ENCODE assay signal across 21 cellular contexts in genomic region chr1:113438505-113439271, GRCh38. TPM values are rescaled to one million over a fixed set of nuclear protein-coding genes. Genes with fewer than 3 reads are reported as not detected.
A peak's percentile ranks its signal among the peaks of the same experiment; 100 is the strongest.
DNase-seq lines count a peak whose midpoint lies in the region; ATAC-seq and TF ChIP-seq lines count a peak whose summit lies in the region.
"Had no signal": no experiment of that assay in that cellular context is flagged by ENCODE, and none has a peak within 500 bp of the region (broad histone marks: within the 10 kb centered on the region; RNA-seq: fewer than 3 reads in every experiment).

No MANE protein-coding gene starts in this region.

- TF ChIP-seq CTCF in Calu3 (IDR thresholded peaks at IDR 0.05; ENCODE audit: unreplicated experiment) (no peak), HEK293 (tag by site-specific recombination; IDR thresholded peaks at IDR 0.05) (no peak), VCaP (conservative IDR thresholded peaks at IDR 0.05) (no peak), mucosa of descending colon (IDR thresholded peaks at IDR 0.05) (no peak), esophagus squamous epithelium (IDR thresholded peaks at IDR 0.05) (no peak)

- no peaks in the 10 kb centered on the region; the same call in 1 of the 2 replicates for H3K4me1 ChIP-seq in HEK293 (ENCODE audit: control insufficient read depth, insufficient read depth, low read length)
- peaks cover 15% of the 10 kb centered on the region for H3K4me1 ChIP-seq in mucosa of descending colon (ENCODE audit: low read depth)
- H3K4me1 ChIP-seq in esophagus squamous epithelium, result peaks cover 0 to 3% (median 0%) of the 10 kb centered on the region in 3 donors
- H3K4me1 ChIP-seq: BLaER1, SJSA1 had no signal

- ATAC-seq in mucosa of descending colon, result peak; percentile 20
- ATAC-seq: K562 had no signal

- H3K36me3 ChIP-seq in HEK293 (ENCODE audit: control insufficient read depth in 2 of 2, insufficient read depth in 1 of 2, low read length in 2 of 2), result no peaks in the 10 kb centered on the region
- H3K36me3 ChIP-seq in mucosa of descending colon (ENCODE audit: low read depth), result no peaks in the 10 kb centered on the region
- H3K36me3 ChIP-seq in esophagus squamous epithelium, result no peaks in the 10 kb centered on the region
- H3K36me3 ChIP-seq: BLaER1, Peyer's patch, SJSA1 had no signal

- no peak overlapping the region for H3K27ac ChIP-seq in HEK293 (ENCODE audit: extremely low read depth, low read depth, low read length)
- peak overlapping the region; percentile 36 for H3K27ac ChIP-seq in VCaP
- H3K27ac ChIP-seq in esophagus squamous epithelium, result no peak overlapping the region
- H3K27ac ChIP-seq: BLaER1, SJSA1 had no signal

- no TSS peak for BruUV-seq in Calu3 (replicated peaks; lab: Mats Ljungman, UMichigan)

- no peaks in the 10 kb centered on the region for H3K27me3 Mint-ChIP-seq in Calu3 (ENCODE audit: unreplicated experiment)
- H3K27me3 Mint-ChIP-seq: CD4-positive, alpha-beta T cell had no signal

- H3K4me3 ChIP-seq in HEK293 (ENCODE audit: low read depth, low read length) (no peak overlapping the region), mucosa of descending colon (no peak overlapping the region), esophagus squamous epithelium (no peak overlapping the region)
- H3K4me3 ChIP-seq: BLaER1, K562, MG63, Peyer's patch, SJSA1 had no signal

- TF ChIP-seq POLR2A in esophagus squamous epithelium (IDR thresholded peaks at IDR 0.05), result no peak

- WGBS in esophagus squamous epithelium, 2 donors, result 79 to 91% methylated on average over 3 of the region's 3 CpGs

- H3K4me1 Mint-ChIP-seq in Calu3 (ENCODE audit: low read depth, unreplicated experiment), result peaks cover 47% of the 10 kb centered on the region

- DNase-seq in Calu3 (no peak), mucosa of descending colon (no peak), esophagus squamous epithelium (lab: John Stamatoyannopoulos, UW) (no peak), SHP77 treated with DMSO at 0.1 percent for 48 hours (lab: John Stamatoyannopoulos, UW) (no peak), SKM-1 treated with dmso at 0.1 percent for 144 hours (lab: John Stamatoyannopoulos, UW; ENCODE audit: unreplicated experiment) (no peak)
- DNase-seq in activated CD4-positive, CD25-positive, alpha-beta regulatory T cell treated with anti-CD3 and anti-CD28 coated beads, Interleukin-2, amount 50 U/mL, for 72 hours, result no peak
- DNase-seq: ACHN; CD4-positive, alpha-beta T cell; COR-L47; DMS 273 treated with DMSO at 0.1 percent for 48 hours; MG63; NCI-H1417; NCI-H1694 treated with DMSO at 0.1 percent for 48 hours; NCI-H774; Peyer's patch; SW 1271 had no signal

- no peaks in the 10 kb centered on the region for H3K27me3 ChIP-seq in esophagus squamous epithelium
- H3K27me3 ChIP-seq: BLaER1, MG63, Peyer's patch, SJSA1 had no signal

- POLR2A ChIA-PET in HEK293 (lab: Yijun Ruan, JAX), result no interaction called here

- H3K4me3 Mint-ChIP-seq in Calu3 (ENCODE audit: low read depth, unreplicated experiment), result peak overlapping the region; percentile 29
- H3K4me3 Mint-ChIP-seq: CD4-positive, alpha-beta T cell had no signal

- no peaks in the 10 kb centered on the region for H3K9me3 ChIP-seq in HEK293 (ENCODE audit: control insufficient read depth, insufficient read depth, low read depth, low read length)
- H3K9me3 ChIP-seq in mucosa of descending colon, result no peaks in the 10 kb centered on the region
- H3K9me3 ChIP-seq in esophagus squamous epithelium, result no peaks in the 10 kb centered on the region
- H3K9me3 ChIP-seq: Peyer's patch, SJSA1 had no signal

- no peaks in the 10 kb centered on the region for H3K9me3 Mint-ChIP-seq in Calu3 (ENCODE audit: low read depth, unreplicated experiment)

- intact Hi-C loops in Calu3 (cut with micrococcal nuclease; ENCODE audit: unreplicated experiment) (no loop called here), mucosa of descending colon (cut with DNase I, micrococcal nuclease) (no loop called here), esophagus squamous epithelium (cut with DNase I) (no loop called here)

- peak overlapping the region; percentile 27 for H3K27ac Mint-ChIP-seq in Calu3 (ENCODE audit: unreplicated experiment)
- H3K27ac Mint-ChIP-seq: CD4-positive, alpha-beta T cell had no signal

- CTCF ChIA-PET in Calu3 (lab: Charles Lee) (interaction anchor here (1.8 kb wide), 1 partner anchor 15 kb away, joined by 7 read pairs; no protein-coding TSS in a partner anchor), HEK293 (lab: Yijun Ruan, JAX) (interaction anchor here (0.5 kb wide), 1 partner anchor 31 kb away, joined by 5 read pairs; no protein-coding TSS in a partner anchor)

- no peaks in the 10 kb centered on the region for H3K36me3 Mint-ChIP-seq in Calu3 (ENCODE audit: insufficient read depth, unreplicated experiment)

TF ChIP-seq in HEK293, 187 proteins besides CTCF, POLR2A, EP300 and RAD21:
- no peak for TF ChIP-seq ZNF335 (tag by site-specific recombination; conservative IDR thresholded peaks at IDR 0.05)
- TF ChIP-seq BCL11A (tag by site-specific recombination; IDR thresholded peaks at IDR 0.05; ENCODE audit: low read depth), result no peak
- peak; percentile 31; the same call in 1 of the 2 replicates for TF ChIP-seq EGR2 (tag by site-specific recombination; IDR thresholded peaks at IDR 0.05; ENCODE audit: low read depth)
- no peak for TF ChIP-seq ZNF621 (tag by site-specific recombination; IDR thresholded peaks at IDR 0.05)
- TF ChIP-seq ZSCAN16 (tag by site-specific recombination; IDR thresholded peaks at IDR 0.05), result no peak
- no peak for TF ChIP-seq ZNF10 (tag by site-specific recombination; IDR thresholded peaks at IDR 0.05)
- no peak for TF ChIP-seq ZNF211 (tag by site-specific recombination; IDR thresholded peaks at IDR 0.05; ENCODE audit: low read depth)
- TF ChIP-seq PRDM1 (tag by site-specific recombination; IDR thresholded peaks at IDR 0.05), result peak; percentile 26; the same call in 1 of the 2 replicates
- peak; percentile 87 for TF ChIP-seq GLIS1 (tag by site-specific recombination; IDR thresholded peaks at IDR 0.05)
- TF ChIP-seq ZNF26 (tag by site-specific recombination; IDR thresholded peaks at IDR 0.05), result no peak
- TF ChIP-seq ZNF544 (tag by site-specific recombination; IDR thresholded peaks at IDR 0.05), result no peak
- TF ChIP-seq SCRT2 (tag by site-specific recombination; IDR thresholded peaks at IDR 0.05), result peak; percentile 52
- TF ChIP-seq ZFHX2 (tag by site-specific recombination; conservative IDR thresholded peaks at IDR 0.05), result peak; percentile 74
- no peak for TF ChIP-seq TCF7L2 (IDR thresholded peaks at IDR 0.05; ENCODE audit: borderline replicate concordance, low read depth, low read length)

RNA-seq across cellular contexts. Expression of gene MAGI3, which starts 48.4 kb away (rescaled TPM):
- total RNA-seq in Calu3 (2022), result 13.4 and 14.2 TPM in 2 replicates
- 10 to 100 TPM; 48.6 to 65.4 (median 62.9) TPM for total RNA-seq in mucosa of descending colon
- 10 to 100 TPM; 14.4 to 28.2 (median 24.4) TPM for total RNA-seq in esophagus squamous epithelium
